7 cellular contexts compared by ENCODE assay signal in genomic region chr6:90413867-90414266, GRCh38.
DNase-seq lines count a peak whose midpoint lies in the region; ATAC-seq and TF ChIP-seq lines count a peak whose summit lies in the region.

No MANE protein-coding gene starts in this region.

- peaks cover 9 to 12% (median 11%) of the 10 kb centered on the region in 3 donors for H3K4me1 Mint-ChIP-seq in IgD-negative memory B cell
- peaks cover 32% of the 10 kb centered on the region for H3K4me1 Mint-ChIP-seq in T-helper 17 cell
- H3K4me1 Mint-ChIP-seq in CD14-positive monocyte: peaks cover 6% of the 10 kb centered on the region

- H3K27ac ChIP-seq in lung (ENCODE audit: low read depth in 1 of 2, low read length in 1 of 2): no peak overlapping the region

- H3K36me3 ChIP-seq in lung (ENCODE audit: control insufficient read depth in 2 of 2, insufficient read depth in 2 of 2, low read length in 2 of 2): no peaks in the 10 kb centered on the region

- peaks cover 2% of the 10 kb centered on the region for H3K36me3 Mint-ChIP-seq in IgD-negative memory B cell
- peaks cover 2% of the 10 kb centered on the region for H3K36me3 Mint-ChIP-seq in T-helper 17 cell (ENCODE audit: low read depth)
- no peaks in the 10 kb centered on the region for H3K36me3 Mint-ChIP-seq in CD14-positive monocyte

- peak; percentile 36 to 58 (median 53) for DNase-seq in T-helper 17 cell
- peak; percentile 42 for DNase-seq in astrocyte of the spinal cord (ENCODE audit: low read depth, low spot score)
- DNase-seq in lung (ENCODE audit: low spot score): no peak
- peak; percentile 62 to 73 for DNase-seq in stimulated activated CD8-positive, alpha-beta memory T cell treated with anti-CD3 and anti-CD28 coated beads, Interleukin-15, amount 100 ng/mL, for 48 hours (ENCODE audit: low read depth in 2 of 2)
- no peak for DNase-seq in kidney glomerular epithelial cell (lab: John Stamatoyannopoulos, UW)
- DNase-seq in CD14-positive monocyte (ENCODE audit: low spot score): no peak

- H3K27ac Mint-ChIP-seq in IgD-negative memory B cell: peak overlapping the region; percentile 61 to 98 (median 70)
- peak overlapping the region; percentile 88 for H3K27ac Mint-ChIP-seq in T-helper 17 cell
- H3K27ac Mint-ChIP-seq in CD14-positive monocyte: no peak overlapping the region

- H3K4me3 Mint-ChIP-seq in IgD-negative memory B cell (peak overlapping the region; percentile 13 to 91 (median 64)), T-helper 17 cell (peak overlapping the region; percentile 76), CD14-positive monocyte (peak overlapping the region in 1 of 2 donors; percentile 69)

- H3K9me3 ChIP-seq in T-helper 17 cell (ENCODE audit: control insufficient read depth, low read length, poor library complexity, severe bottlenecking): no peaks in the 10 kb centered on the region
- H3K9me3 ChIP-seq in lung (ENCODE audit: control insufficient read depth in 2 of 2, insufficient read depth in 1 of 2, low read length in 1 of 2): peaks cover 0 to 1% of the 10 kb centered on the region in 2 donors

- in situ Hi-C loops in astrocyte of the spinal cord (cut with HindIII; ENCODE audit: low sequenced_read_pairs): no loop called here

- TF ChIP-seq CTCF in astrocyte of the spinal cord (IDR thresholded peaks at IDR 0.05; ENCODE audit: low read depth, low read length) (no peak), lung (IDR thresholded peaks at IDR 0.05; ENCODE audit: control extremely low read depth, extremely low read depth) (no peak), CD14-positive monocyte (IDR thresholded peaks at IDR 0.05) (no peak)

- intact Hi-C loops in CD14-positive monocyte (cut with micrococcal nuclease): no loop called here

- H3K27me3 Mint-ChIP-seq in IgD-negative memory B cell (no peaks in the 10 kb centered on the region), T-helper 17 cell (no peaks in the 10 kb centered on the region), CD14-positive monocyte (ENCODE audit: low read depth in 3 of 3) (peaks cover 2 to 7% (median 4%) of the 10 kb centered on the region in 3 donors)

- H3K4me3 ChIP-seq in astrocyte of the spinal cord (ENCODE audit: low read depth, low read length): peak overlapping the region; percentile 33
- H3K4me3 ChIP-seq in lung: no peak overlapping the region

- H3K4me1 ChIP-seq in lung (ENCODE audit: control insufficient read depth in 2 of 2, insufficient read depth in 2 of 2, low read length in 2 of 2): peaks cover 0 to 6% of the 10 kb centered on the region in 2 donors

- no peaks in the 10 kb centered on the region for H3K27me3 ChIP-seq in lung (ENCODE audit: control insufficient read depth, insufficient read depth)

- WGBS in lung, 2 donors: 1% methylated on average over 8 of the region's 8 CpGs

- peak; percentile 79 for ATAC-seq in T-helper 17 cell
- peak; percentile 21 for ATAC-seq in lung (ENCODE audit: insufficient read depth, low FRiP score)

- no peaks in the 10 kb centered on the region for H3K9me3 Mint-ChIP-seq in IgD-negative memory B cell
- peaks cover 0 to 2% (median 0%) of the 10 kb centered on the region in 7 donors for H3K9me3 Mint-ChIP-seq in CD14-positive monocyte

Comparison
In these comparisons a context has a peak if more than half of its experiments do, and no peak if none do; other contexts are left out.
1. H3K27ac Mint-ChIP-seq: peak in IgD-negative memory B cell (3 of 3) and T-helper 17 cell (single experiment); none in CD14-positive monocyte (0 of 7).
2. DNase-seq: peak in T-helper 17 cell (3 of 3), astrocyte of the spinal cord (single experiment) and stimulated activated CD8-positive, alpha-beta memory T cell treated with anti-CD3 and anti-CD28 coated beads, Interleukin-15, amount 100 ng/mL, for 48 hours (2 of 2); none in lung (single experiment), kidney glomerular epithelial cell (single experiment) and CD14-positive monocyte (single experiment).